Comparison of ENCODE assay signal across 8 cellular contexts in the genomic region with DNA sequence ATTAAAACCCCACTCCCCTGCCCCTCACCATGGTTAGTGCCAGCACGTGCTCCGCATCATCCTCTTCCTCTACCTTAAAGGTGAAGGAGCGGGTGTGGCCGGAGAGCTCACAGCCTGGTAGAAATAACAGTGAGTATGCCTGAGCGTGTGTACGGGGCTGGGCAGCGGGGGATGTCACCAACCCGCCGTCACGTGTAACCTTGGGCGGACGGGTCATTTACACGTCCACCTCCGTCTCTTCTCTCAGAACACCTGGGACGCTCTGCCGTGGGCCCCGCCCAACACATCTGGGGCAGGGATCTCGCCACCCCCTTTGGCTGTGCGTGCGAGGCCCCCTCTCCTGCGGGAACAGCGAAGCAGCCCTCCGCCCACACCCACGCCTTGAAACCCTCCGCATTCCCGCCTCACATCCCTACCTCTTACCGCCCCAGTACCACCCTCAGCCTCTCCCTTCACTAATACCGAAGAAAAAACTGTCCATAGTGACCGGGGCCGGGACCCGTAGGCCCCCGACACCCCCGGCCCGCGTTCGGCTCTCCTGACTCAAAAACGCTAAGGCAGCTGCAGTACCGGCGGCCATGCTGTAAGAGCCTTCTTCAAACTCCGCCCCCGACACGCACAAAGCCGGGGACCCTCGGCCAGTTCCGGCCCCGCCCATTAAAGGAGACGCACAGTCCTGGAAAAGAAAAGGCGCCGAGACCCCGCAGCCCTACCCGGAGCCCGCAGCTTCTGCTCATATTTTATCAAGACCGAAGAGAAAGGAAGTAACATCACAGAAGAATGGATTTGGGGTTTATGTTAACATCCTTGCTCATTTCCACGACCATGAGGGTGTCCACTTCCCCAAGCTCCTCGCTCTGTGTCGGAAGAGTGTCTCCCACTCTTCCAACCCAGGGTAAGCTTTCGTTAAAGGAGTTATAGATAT. TPM values are rescaled to one million over a fixed set of nuclear protein-coding genes. Genes with fewer than 3 reads are reported as not detected.
A peak's percentile ranks its signal among the peaks of the same experiment; 100 is the strongest.
DNase-seq lines count a peak whose midpoint lies in the region; ATAC-seq and TF ChIP-seq lines count a peak whose summit lies in the region.

A gene with protein sequence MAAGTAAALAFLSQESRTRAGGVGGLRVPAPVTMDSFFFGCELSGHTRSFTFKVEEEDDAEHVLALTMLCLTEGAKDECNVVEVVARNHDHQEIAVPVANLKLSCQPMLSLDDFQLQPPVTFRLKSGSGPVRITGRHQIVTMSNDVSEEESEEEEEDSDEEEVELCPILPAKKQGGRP (minus strand): TSS at position 636 of the 925 bp plus-strand sequence. CDS start 56 bp downstream, at position 580.

- peak within 1 kb of the TSS; percentile 75 for H3K23ac ChIP-seq in IMR-90 (ENCODE audit: low read depth, low read length)

- H2BK120ac ChIP-seq in IMR-90 (ENCODE audit: low read depth, low read length) = no peak within 1 kb of the TSS; the same call in 1 of the 2 replicates

- peak within 1 kb of the TSS; percentile 67 for H3K9ac ChIP-seq in IMR-90 (ENCODE audit: low read depth, low read length)

- no peaks in the 10 kb centered on the region for H3K9me3 ChIP-seq in CD8-positive, alpha-beta T cell (ENCODE audit: low read length)
- no peaks in the 10 kb centered on the region for H3K9me3 ChIP-seq in IMR-90 (ENCODE audit: control insufficient read depth, insufficient read depth, low read length)

- TF ChIP-seq POLR2A in IMR-90 (IDR thresholded peaks at IDR 0.05; ENCODE audit: low read depth, low read length) = peak; percentile 59; the same call in 1 of the 2 replicates

- peaks cover 31 to 54% of the 10 kb centered on the region in 2 experiments for H3K79me1 ChIP-seq in IMR-90 (ENCODE audit: low read depth in 1 of 2, low read length in 2 of 2)

- no TSS peak for BruUV-seq in IMR-90 (replicated peaks; lab: Mats Ljungman, UMichigan)

- no peak for TF ChIP-seq CTCF in CD8-positive, alpha-beta T cell (IDR thresholded peaks at IDR 0.05)
- no peak for TF ChIP-seq CTCF in IMR-90 (conservative IDR thresholded peaks at IDR 0.05; ENCODE audit: low read depth, low read length)
- no peak for TF ChIP-seq CTCF in RWPE1 (conservative IDR thresholded peaks at IDR 0.05; ENCODE audit: low read depth)
- no peak for TF ChIP-seq CTCF in fibroblast of mammary gland (conservative IDR thresholded peaks at IDR 0.05; ENCODE audit: control insufficient read depth, insufficient read depth, low read depth, low read length)
- TF ChIP-seq CTCF in natural killer cell (IDR thresholded peaks at IDR 0.05) = no peak

- H3K27me3 ChIP-seq in CD8-positive, alpha-beta T cell (ENCODE audit: insufficient read depth, low read length) = peaks cover 13% of the 10 kb centered on the region
- H3K27me3 ChIP-seq in IMR-90 (ENCODE audit: control insufficient read depth, insufficient read depth, low read length) = peaks cover 3% of the 10 kb centered on the region; the same call in 1 of the 2 replicates

- H3K4me3 ChIP-seq in CD8-positive, alpha-beta T cell (ENCODE audit: low read depth, low read length) = peak within 1 kb of the TSS; percentile 81
- H3K4me3 ChIP-seq in IMR-90 (ENCODE audit: insufficient read depth, low read depth, low read length) (peak within 1 kb of the TSS; percentile 63), fibroblast of mammary gland (ENCODE audit: control insufficient read depth, low read depth, low read length) (peak within 1 kb of the TSS; percentile 91)

- peaks cover 53% of the 10 kb centered on the region for H3K4me1 ChIP-seq in CD8-positive, alpha-beta T cell (ENCODE audit: insufficient read depth, low read length)
- peaks cover 11% of the 10 kb centered on the region for H3K4me1 ChIP-seq in IMR-90 (ENCODE audit: control insufficient read depth, insufficient read depth, low read length)

- H3K56ac ChIP-seq in IMR-90 (ENCODE audit: extremely low read depth, insufficient read depth, low read length) = peak within 1 kb of the TSS; percentile 64; the same call in 1 of the 2 replicates

- no peak within 1 kb of the TSS for H2BK15ac ChIP-seq in IMR-90 (ENCODE audit: low read depth, low read length)

- H3K9me1 ChIP-seq in IMR-90 (ENCODE audit: insufficient read depth, low read length) = no peaks in the 10 kb centered on the region; the same call in 1 of the 2 replicates

- intact Hi-C loops in CD8-positive, alpha-beta T cell (cut with DNase I, micrococcal nuclease) = loop anchor here (1.0 to 10.0 kb wide), 10 partner anchors 35 to 621 kb away; partner anchors contain the start of genes BTRC (in 2 of the 2), OGA (in 2 of the 2), DPCD (in 1 of the 2) and HPS6 (in 1 of the 2)
- intact Hi-C loops in IMR-90 (cut with micrococcal nuclease) = loop anchor here (10.0 kb wide), 1 partner anchor 488 kb away; no protein-coding TSS in a partner anchor
- intact Hi-C loops in activated T-helper 1 cell treated with anti-CD3 and anti-CD28 coated beads, Interleukin-12 subunit alpha, Interleukin-12 subunit beta, Interleukin-2, Interleukin-4 antibody, amounts not matched to agents 30 ng/mL and 10 ng/mL and 1 ng/mL, durations not matched to agents 14 hours and 24 hours and 36 hours (cut with micrococcal nuclease) = loop anchor here (1.0 to 10.0 kb wide), 6 partner anchors 35 to 786 kb away; partner anchors contain the start of genes BTRC, DPCD, KAZALD1 and LZTS2
- intact Hi-C loops in natural killer cell (cut with micrococcal nuclease) = loop anchor here (1.0 to 5.0 kb wide), 3 partner anchors 35 to 570 kb away; partner anchors contain the start of gene OGA

- peak within 1 kb of the TSS; percentile 51; the same call in 1 of the 2 replicates for H4K5ac ChIP-seq in IMR-90 (ENCODE audit: low read depth, low read length)

- no peak within 1 kb of the TSS for H2BK20ac ChIP-seq in IMR-90 (ENCODE audit: low read depth, low read length)

- H3K4me3 Mint-ChIP-seq in CD8-positive, alpha-beta T cell = peak within 1 kb of the TSS; percentile 100
- peak within 1 kb of the TSS; percentile 100 for H3K4me3 Mint-ChIP-seq in activated T-helper 1 cell treated with anti-CD3 and anti-CD28 coated beads, Interleukin-12 subunit alpha, Interleukin-12 subunit beta, Interleukin-2, Interleukin-4 antibody, amounts not matched to agents 30 ng/mL and 10 ng/mL and 1 ng/mL, durations not matched to agents 14 hours and 24 hours and 36 hours
- H3K4me3 Mint-ChIP-seq in natural killer cell = peak within 1 kb of the TSS; percentile 100
- H3K4me3 Mint-ChIP-seq in stimulated activated naive B cell treated with anti-CD40 and anti-IgM and Interleukin-4, amounts not matched to agents 10 μg/mL and 1 μg/mL and 100 μg/mL, for 72 hours = peak within 1 kb of the TSS; percentile 91 to 100

- peak within 1 kb of the TSS; percentile 97 for H3K27ac Mint-ChIP-seq in CD8-positive, alpha-beta T cell
- H3K27ac Mint-ChIP-seq in activated T-helper 1 cell treated with anti-CD3 and anti-CD28 coated beads, Interleukin-12 subunit alpha, Interleukin-12 subunit beta, Interleukin-2, Interleukin-4 antibody, amounts not matched to agents 30 ng/mL and 10 ng/mL and 1 ng/mL, durations not matched to agents 14 hours and 24 hours and 36 hours = peak within 1 kb of the TSS; percentile 99
- H3K27ac Mint-ChIP-seq in natural killer cell = peak within 1 kb of the TSS; percentile 93 to 96
- peak within 1 kb of the TSS; percentile 99 for H3K27ac Mint-ChIP-seq in stimulated activated naive B cell treated with anti-CD40 and anti-IgM and Interleukin-4, amounts not matched to agents 10 μg/mL and 1 μg/mL and 100 μg/mL, for 72 hours

- DNase-seq in CD8-positive, alpha-beta T cell = peak; percentile 54 to 86 (median 80)
- DNase-seq in IMR-90 = peak; percentile 70
- DNase-seq in RWPE1 (ENCODE audit: low spot score) = peak; percentile 94
- peak; percentile 78 for DNase-seq in activated T-helper 1 cell treated with anti-CD3 and anti-CD28 coated beads, Interleukin-12 subunit alpha, Interleukin-12 subunit beta, Interleukin-2, Interleukin-4 antibody, amounts not matched to agents 30 ng/mL and 10 ng/mL and 1 ng/mL, durations not matched to agents 14 hours and 24 hours and 36 hours (ENCODE audit: low spot score)
- peak; percentile 66 for DNase-seq in fibroblast of mammary gland (ENCODE audit: low read depth)
- peak; percentile 75 for DNase-seq in natural killer cell
- peak; percentile 77 for DNase-seq in stimulated activated naive B cell treated with anti-CD40 and anti-IgM and Interleukin-4, amounts not matched to agents 10 μg/mL and 1 μg/mL and 100 μg/mL, for 72 hours

- H3K4ac ChIP-seq in IMR-90 (ENCODE audit: low read depth, low read length) = peak within 1 kb of the TSS; percentile 84

- peak within 1 kb of the TSS; percentile 64 for H3K27ac ChIP-seq in CD8-positive, alpha-beta T cell (ENCODE audit: low read depth, low read length)
- peak within 1 kb of the TSS; percentile 51 for H3K27ac ChIP-seq in IMR-90 (ENCODE audit: insufficient read depth, low read length)
- H3K27ac ChIP-seq in RWPE1 = peak within 1 kb of the TSS; percentile 73

- dilution Hi-C loops in IMR-90 (cut with HindIII; ENCODE audit: low sequenced_read_pairs, unreplicated experiment) = no loop called here

- H4K8ac ChIP-seq in IMR-90 (ENCODE audit: low read depth in 2 of 2, low read length in 2 of 2) = peak within 1 kb of the TSS; percentile 80 to 88

- H2AFZ ChIP-seq in IMR-90 (replicated peaks; ENCODE audit: low read length, poor library complexity) = peak within 1 kb of the TSS; percentile 92

- peak within 1 kb of the TSS; percentile 44 for H2BK5ac ChIP-seq in IMR-90 (ENCODE audit: low read depth, low read length, poor library complexity, severe bottlenecking)

- TF ChIP-seq RAD21 in IMR-90 (IDR thresholded peaks at IDR 0.05; ENCODE audit: low read length) = no peak

- H3K9me3 Mint-ChIP-seq in CD8-positive, alpha-beta T cell = no peaks in the 10 kb centered on the region
- no peaks in the 10 kb centered on the region for H3K9me3 Mint-ChIP-seq in activated T-helper 1 cell treated with anti-CD3 and anti-CD28 coated beads, Interleukin-12 subunit alpha, Interleukin-12 subunit beta, Interleukin-2, Interleukin-4 antibody, amounts not matched to agents 30 ng/mL and 10 ng/mL and 1 ng/mL, durations not matched to agents 14 hours and 24 hours and 36 hours
- no peaks in the 10 kb centered on the region for H3K9me3 Mint-ChIP-seq in natural killer cell
- H3K9me3 Mint-ChIP-seq in stimulated activated naive B cell treated with anti-CD40 and anti-IgM and Interleukin-4, amounts not matched to agents 10 μg/mL and 1 μg/mL and 100 μg/mL, for 72 hours = no peaks in the 10 kb centered on the region

- peaks cover 9% of the 10 kb centered on the region for H3K36me3 ChIP-seq in CD8-positive, alpha-beta T cell (ENCODE audit: insufficient read depth, low read length)
- peaks cover 20% of the 10 kb centered on the region for H3K36me3 ChIP-seq in IMR-90 (ENCODE audit: control insufficient read depth, insufficient read depth, low read length)

- WGBS in IMR-90 (ENCODE audit: extremely low coverage in 2 of 2, insufficient read length in 1 of 2), 2 experiments = 0% methylated on average over 28 of the region's 57 CpGs; no CpG with 5 or more reads in 1 of the 2 experiments

- peaks cover 38% of the 10 kb centered on the region for H3K36me3 Mint-ChIP-seq in CD8-positive, alpha-beta T cell
- peaks cover 33% of the 10 kb centered on the region for H3K36me3 Mint-ChIP-seq in activated T-helper 1 cell treated with anti-CD3 and anti-CD28 coated beads, Interleukin-12 subunit alpha, Interleukin-12 subunit beta, Interleukin-2, Interleukin-4 antibody, amounts not matched to agents 30 ng/mL and 10 ng/mL and 1 ng/mL, durations not matched to agents 14 hours and 24 hours and 36 hours (ENCODE audit: low read depth)
- peaks cover 12% of the 10 kb centered on the region for H3K36me3 Mint-ChIP-seq in natural killer cell
- H3K36me3 Mint-ChIP-seq in stimulated activated naive B cell treated with anti-CD40 and anti-IgM and Interleukin-4, amounts not matched to agents 10 μg/mL and 1 μg/mL and 100 μg/mL, for 72 hours = peaks cover 35 to 52% of the 10 kb centered on the region in 2 donors

- peak; percentile 80 for ATAC-seq in CD8-positive, alpha-beta T cell
- ATAC-seq in GM19455 (IDR thresholded peaks at IDR 0.05; ENCODE audit: unreplicated experiment) (peak; percentile 75), IMR-90 (ENCODE audit: low read depth) (peak; percentile 84), natural killer cell (peak; percentile 78 to 83 (median 82))
- peak; percentile 78 to 83 for ATAC-seq in stimulated activated naive B cell treated with anti-CD40 and anti-IgM and Interleukin-4, amounts not matched to agents 10 μg/mL and 1 μg/mL and 100 μg/mL, for 72 hours (replicated peaks)

- peak within 1 kb of the TSS; percentile 90 for H3K14ac ChIP-seq in IMR-90 (replicated peaks; ENCODE audit: low read depth, low read length)

- in situ Hi-C loops in IMR-90 (cut with MboI; ENCODE audit: low sequenced_read_pairs) = loop anchor here (5.0 kb wide), 2 partner anchors 176 to 571 kb away; no protein-coding TSS in a partner anchor

- peak within 1 kb of the TSS; percentile 22; the same call in 1 of the 2 replicates for H3K18ac ChIP-seq in IMR-90 (ENCODE audit: low read depth, low read length)

- H3K4me2 ChIP-seq in IMR-90 (ENCODE audit: low read depth, low read length) = peak within 1 kb of the TSS; percentile 91

- peaks cover 71% of the 10 kb centered on the region for H3K4me1 Mint-ChIP-seq in CD8-positive, alpha-beta T cell (ENCODE audit: low read depth)
- peaks cover 59% of the 10 kb centered on the region for H3K4me1 Mint-ChIP-seq in activated T-helper 1 cell treated with anti-CD3 and anti-CD28 coated beads, Interleukin-12 subunit alpha, Interleukin-12 subunit beta, Interleukin-2, Interleukin-4 antibody, amounts not matched to agents 30 ng/mL and 10 ng/mL and 1 ng/mL, durations not matched to agents 14 hours and 24 hours and 36 hours (ENCODE audit: low read depth)
- peaks cover 55 to 58% of the 10 kb centered on the region in 2 donors for H3K4me1 Mint-ChIP-seq in natural killer cell
- peaks cover 48 to 82% of the 10 kb centered on the region in 2 donors for H3K4me1 Mint-ChIP-seq in stimulated activated naive B cell treated with anti-CD40 and anti-IgM and Interleukin-4, amounts not matched to agents 10 μg/mL and 1 μg/mL and 100 μg/mL, for 72 hours

- H2AK5ac ChIP-seq in IMR-90 (ENCODE audit: low read depth, low read length) = peak within 1 kb of the TSS; percentile 93

- peaks cover 31% of the 10 kb centered on the region for H4K20me1 ChIP-seq in IMR-90 (ENCODE audit: insufficient read depth, low read length)

- H3K27me3 Mint-ChIP-seq in CD8-positive, alpha-beta T cell (ENCODE audit: low read depth) = peaks cover 6% of the 10 kb centered on the region
- H3K27me3 Mint-ChIP-seq in activated T-helper 1 cell treated with anti-CD3 and anti-CD28 coated beads, Interleukin-12 subunit alpha, Interleukin-12 subunit beta, Interleukin-2, Interleukin-4 antibody, amounts not matched to agents 30 ng/mL and 10 ng/mL and 1 ng/mL, durations not matched to agents 14 hours and 24 hours and 36 hours (ENCODE audit: insufficient read depth) = peaks cover 5% of the 10 kb centered on the region
- peaks cover 7 to 11% of the 10 kb centered on the region in 2 donors for H3K27me3 Mint-ChIP-seq in natural killer cell (ENCODE audit: low read depth in 2 of 2)
- H3K27me3 Mint-ChIP-seq in stimulated activated naive B cell treated with anti-CD40 and anti-IgM and Interleukin-4, amounts not matched to agents 10 μg/mL and 1 μg/mL and 100 μg/mL, for 72 hours = peaks cover 10 to 11% of the 10 kb centered on the region in 2 donors

- peak within 1 kb of the TSS; percentile 97 for H2AK9ac ChIP-seq in IMR-90 (replicated peaks; ENCODE audit: low read depth, low read length, poor library complexity)

- POLR2A ChIA-PET in CD8-positive, alpha-beta T cell (lab: Charles Lee) = interaction anchor here (0.7 to 4.2 kb wide), 6 partner anchors 10 to 89 kb away, joined by 3 to 38 read pairs (median 4); partner anchors contain the start of gene OGA
- POLR2A ChIA-PET in IMR-90 (lab: Charles Lee; ENCODE audit: unreplicated experiment) = interaction anchor here (0.5 kb wide), 1 partner anchor 294 kb away, joined by 5 read pairs; no protein-coding TSS in a partner anchor
- POLR2A ChIA-PET in RWPE1 (lab: Yijun Ruan, JAX; ENCODE audit: low non-redundant PET) = interaction anchor here (0.9 to 1.1 kb wide), 2 partner anchors 14 to 35 kb away, joined by 3 read pairs; partner anchors contain the start of gene OGA

- CTCF ChIA-PET in CD8-positive, alpha-beta T cell (lab: Charles Lee) = interaction anchor here (0.8 to 4.3 kb wide), 10 partner anchors 11 to 227 kb away, joined by 3 to 28 read pairs (median 6); partner anchors contain the start of gene OGA
- CTCF ChIA-PET in IMR-90 (lab: Yijun Ruan, JAX) (interaction anchor here (0.5 to 0.6 kb wide), 2 partner anchors 20 to 365 kb away, joined by 3 to 4 read pairs; no protein-coding TSS in a partner anchor), RWPE1 (lab: Yijun Ruan, JAX) (interaction anchor here (0.6 to 3.5 kb wide), 6 partner anchors 22 to 622 kb away, joined by 3 to 23 read pairs (median 3); no protein-coding TSS in a partner anchor)

- H4K91ac ChIP-seq in IMR-90 (ENCODE audit: insufficient read depth, low read depth, low read length) = peak within 1 kb of the TSS; percentile 23; the same call in 1 of the 2 replicates

RNA-seq across cellular contexts. Expression of the gene that starts here (rescaled TPM):
- total RNA-seq in CD8-positive, alpha-beta T cell = 10 to 100 TPM; 21.1 to 25.1 TPM
- total RNA-seq in IMR-90 (2012; rRNA removed) (112 and 122 TPM in 2 replicates), natural killer cell (1 to 10 TPM; 8.2 to 9.0 (median 8.5) TPM)
- 72.3 and 84.1 TPM in 2 replicates for polyA plus RNA-seq in IMR-90 (2012; rRNA removed)
- 165 and 166 TPM in 2 replicates for polyA plus RNA-seq in IMR-90 (2012; cell fraction: cytosol; rRNA removed)
- 33.0 and 60.2 TPM in 2 replicates for polyA plus RNA-seq in IMR-90 (2012; cell fraction: nucleus; rRNA removed; ENCODE audit: low replicate concordance)
- total RNA-seq in activated T-helper 1 cell treated with anti-CD3 and anti-CD28 coated beads, Interleukin-12 subunit alpha, Interleukin-12 subunit beta, Interleukin-2, Interleukin-4 antibody, amounts not matched to agents 30 ng/mL and 10 ng/mL and 1 ng/mL, durations not matched to agents 14 hours and 24 hours and 36 hours = 149 and 151 TPM in 2 replicates

Comparison
In these comparisons a context has a peak if more than half of its experiments do, and no peak if none do; other contexts are left out.
1. Peak in every context shown above with its lines: DNase-seq, ATAC-seq, H3K4me3 ChIP-seq and H3K27ac ChIP-seq.